ENCODE assay signal across 20 cellular contexts in genomic region chr7:99541212-99541611, GRCh38. TPM values are rescaled to one million over a fixed set of nuclear protein-coding genes. Genes with fewer than 3 reads are reported as not detected.
"Had no signal": no experiment of that assay in that cellular context is flagged by ENCODE, and none has a peak within 500 bp of the region (broad histone marks: within the 10 kb centered on the region; RNA-seq: fewer than 3 reads in every experiment).

No MANE protein-coding gene starts in this region.

- H3K4me3 ChIP-seq: SJSA1, SK-N-MC had no signal

- H3K27ac ChIP-seq: HL-60, SJSA1, SK-N-MC had no signal

- H3K27me3 ChIP-seq: SJSA1 had no signal

- DNase-seq: KBM-7, MV-4-11, NCI-H1048, NCI-H1105, NCI-H1417, NCI-H1436 treated with DMSO at 0.1 percent for 48 hours, NCI-H1694, NCI-H187 treated with DMSO at 0.1 percent for 48 hours, NCI-H2029 treated with DMSO at 0.1 percent for 48 hours, NCI-H2171 treated with DMSO at 0.1 percent for 48 hours, NCI-H524, NCI-H526 treated with DMSO at 0.1 percent for 48 hours, NCI-H774, Right ventricle myocardium superior, RPMI8226, SIG-M5 had no signal

- H3K4me1 ChIP-seq: SJSA1 had no signal

RNA-seq across cellular contexts. Expression of gene TMEM225B, which starts 56.9 kb away (rescaled TPM):
- total RNA-seq: LHCN-M2, Right ventricle myocardium superior had no signal
